Comparison of ENCODE assay signal across 19 cellular contexts in genomic region chr10:124521429-124521871, GRCh38. TPM values are rescaled to one million over a fixed set of nuclear protein-coding genes. Genes with fewer than 3 reads are reported as not detected.
A peak's percentile ranks its signal among the peaks of the same experiment; 100 is the strongest.
DNase-seq lines count a peak whose midpoint lies in the region; ATAC-seq and TF ChIP-seq lines count a peak whose summit lies in the region.
"Had no signal": no experiment of that assay in that cellular context is flagged by ENCODE, and none has a peak within 500 bp of the region (broad histone marks: within the 10 kb centered on the region; RNA-seq: fewer than 3 reads in every experiment).

No MANE protein-coding gene starts in this region.

- H3K36me3 Mint-ChIP-seq in endodermal cell (ENCODE audit: low read depth) = peaks cover 9% of the 10 kb centered on the region
- H3K36me3 Mint-ChIP-seq: activated naive CD8-positive, alpha-beta T cell treated with anti-CD3 and anti-CD28 coated beads, Interleukin-2, amount 10 ng/mL, durations not matched to agents 7 days and 5 days; stimulated activated effector memory CD8-positive, alpha-beta T cell treated with anti-CD3 and anti-CD28 coated beads, Interleukin-12 subunit alpha, Interleukin-12 subunit beta, amount 100 ng/mL, for 72 hours had no signal

- H3K4me2 ChIP-seq in mesenchymal stem cell (ENCODE audit: low read length, poor library complexity, severe bottlenecking) = no peak overlapping the region
- H3K4me2 ChIP-seq: KMS-11 had no signal

- no peak overlapping the region for H2AK5ac ChIP-seq in mesenchymal stem cell (ENCODE audit: low read length, severe bottlenecking)

- no peaks in the 10 kb centered on the region for H3K4me1 Mint-ChIP-seq in endodermal cell
- H3K4me1 Mint-ChIP-seq: activated naive CD8-positive, alpha-beta T cell treated with anti-CD3 and anti-CD28 coated beads, Interleukin-2, amount 10 ng/mL, durations not matched to agents 7 days and 5 days; stimulated activated effector memory CD8-positive, alpha-beta T cell treated with anti-CD3 and anti-CD28 coated beads, Interleukin-12 subunit alpha, Interleukin-12 subunit beta, amount 100 ng/mL, for 72 hours had no signal

- H3K4me3 ChIP-seq in HEK293 (ENCODE audit: low read depth, low read length) (no peak overlapping the region), endodermal cell (ENCODE audit: low read length) (no peak overlapping the region), mesenchymal stem cell (ENCODE audit: insufficient read depth in 1 of 2, low read depth in 1 of 2, low read length in 2 of 2) (no peak overlapping the region), rectal smooth muscle tissue (ENCODE audit: low read length) (no peak overlapping the region)
- H3K4me3 ChIP-seq: thyroid gland had no signal

- no peaks in the 10 kb centered on the region for H3K79me1 ChIP-seq in mesenchymal stem cell (replicated peaks; ENCODE audit: low read length, poor library complexity, severe bottlenecking)

- no peak overlapping the region for H3K27ac Mint-ChIP-seq in endodermal cell
- H3K27ac Mint-ChIP-seq: activated naive CD8-positive, alpha-beta T cell treated with anti-CD3 and anti-CD28 coated beads, Interleukin-2, amount 10 ng/mL, durations not matched to agents 7 days and 5 days; stimulated activated effector memory CD8-positive, alpha-beta T cell treated with anti-CD3 and anti-CD28 coated beads, Interleukin-12 subunit alpha, Interleukin-12 subunit beta, amount 100 ng/mL, for 72 hours had no signal

- H3K27me3 ChIP-seq in endodermal cell (ENCODE audit: control insufficient read depth, insufficient read depth, low read length, poor library complexity, severe bottlenecking) (no peaks in the 10 kb centered on the region), mesenchymal stem cell (ENCODE audit: control insufficient read depth in 1 of 2, insufficient read depth in 1 of 2, low read length in 2 of 2) (no peaks in the 10 kb centered on the region), rectal smooth muscle tissue (ENCODE audit: control insufficient read depth, insufficient read depth, low read length) (no peaks in the 10 kb centered on the region)
- H3K27me3 ChIP-seq: thyroid gland had no signal

- peak overlapping the region; percentile 16 to 31 for H2BK12ac ChIP-seq in mesenchymal stem cell (ENCODE audit: low read length in 2 of 2)

- H3K4me3 Mint-ChIP-seq in endodermal cell = no peak overlapping the region
- H3K4me3 Mint-ChIP-seq: activated naive CD8-positive, alpha-beta T cell treated with anti-CD3 and anti-CD28 coated beads, Interleukin-2, amount 10 ng/mL, durations not matched to agents 7 days and 5 days; stimulated activated effector memory CD8-positive, alpha-beta T cell treated with anti-CD3 and anti-CD28 coated beads, Interleukin-12 subunit alpha, Interleukin-12 subunit beta, amount 100 ng/mL, for 72 hours had no signal

- H2BK15ac ChIP-seq in mesenchymal stem cell (ENCODE audit: low read depth, poor library complexity, severe bottlenecking) = no peak overlapping the region

- POLR2A ChIA-PET in HEK293 (lab: Yijun Ruan, JAX) = no interaction called here

- DNase-seq in endodermal cell (peak; percentile 31), mesenchymal stem cell (no peak), EL (no peak), AG20443 (ENCODE audit: low spot score) (no peak)
- no peak for DNase-seq in activated naive CD4-positive, alpha-beta T cell (lab: John Stamatoyannopoulos, UW)
- DNase-seq: activated CD4-positive, alpha-beta T cell treated with anti-CD3 and anti-CD28 coated beads for 4 hours; activated naive CD8-positive, alpha-beta T cell treated with anti-CD3 and anti-CD28 coated beads, Interleukin-2, amount 10 ng/mL, durations not matched to agents 7 days and 5 days; GOT3; NCI-H1930; NCI-H345; NCI-H82; thyroid gland had no signal

- H3K23ac ChIP-seq in mesenchymal stem cell (ENCODE audit: low read length in 2 of 2) = peak overlapping the region in 1 of 2 experiments; percentile 18

- H3K9me3 ChIP-seq in HEK293 (ENCODE audit: control insufficient read depth, insufficient read depth, low read depth, low read length) (no peaks in the 10 kb centered on the region), endodermal cell (ENCODE audit: control insufficient read depth, low read length) (no peaks in the 10 kb centered on the region), mesenchymal stem cell (ENCODE audit: control insufficient read depth, low read length) (no peaks in the 10 kb centered on the region)
- H3K9me3 ChIP-seq: thyroid gland had no signal

- peak overlapping the region; percentile 34 for H4K91ac ChIP-seq in mesenchymal stem cell (ENCODE audit: low read length)

- no peak overlapping the region for H2BK5ac ChIP-seq in mesenchymal stem cell (ENCODE audit: low read depth, low read length, poor library complexity, severe bottlenecking)

- TF ChIP-seq CTCF in HEK293 (tag by site-specific recombination; IDR thresholded peaks at IDR 0.05) (no peak), endodermal cell (conservative IDR thresholded peaks at IDR 0.05) (no peak)

- H3K9ac ChIP-seq in endodermal cell (ENCODE audit: extremely low read depth, low read length, poor library complexity, severe bottlenecking) (no peak overlapping the region), mesenchymal stem cell (ENCODE audit: low read length) (no peak overlapping the region), rectal smooth muscle tissue (ENCODE audit: low read length) (no peak overlapping the region)
- H3K9ac ChIP-seq: KMS-11 had no signal

- no peak overlapping the region for H2AFZ ChIP-seq in mesenchymal stem cell (ENCODE audit: low read depth, low read length)

- H3K36me3 ChIP-seq in HEK293 (ENCODE audit: control insufficient read depth in 2 of 2, insufficient read depth in 1 of 2, low read length in 2 of 2) (no peaks in the 10 kb centered on the region), endodermal cell (ENCODE audit: control insufficient read depth, insufficient read depth, low read length) (no peaks in the 10 kb centered on the region), mesenchymal stem cell (ENCODE audit: control insufficient read depth in 1 of 2, insufficient read depth in 2 of 2, low read depth in 1 of 2, low read length in 2 of 2) (peaks cover 0 to 4% of the 10 kb centered on the region in 2 experiments), rectal smooth muscle tissue (ENCODE audit: control insufficient read depth, insufficient read depth, low read length) (no peaks in the 10 kb centered on the region)
- H3K36me3 ChIP-seq: thyroid gland had no signal

- H3K27ac ChIP-seq in HEK293 (ENCODE audit: extremely low read depth, low read depth, low read length) (no peak overlapping the region), endodermal cell (ENCODE audit: low read depth, low read length) (no peak overlapping the region), mesenchymal stem cell (ENCODE audit: low read length, poor library complexity, severe bottlenecking) (no peak overlapping the region), rectal smooth muscle tissue (ENCODE audit: low read depth, low read length) (peak overlapping the region; percentile 94)
- H3K27ac ChIP-seq: KMS-11, thyroid gland had no signal

- no peaks in the 10 kb centered on the region for H3K27me3 Mint-ChIP-seq in endodermal cell (ENCODE audit: insufficient read depth)
- H3K27me3 Mint-ChIP-seq: activated naive CD8-positive, alpha-beta T cell treated with anti-CD3 and anti-CD28 coated beads, Interleukin-2, amount 10 ng/mL, durations not matched to agents 7 days and 5 days had no signal

- no peak overlapping the region for H2BK120ac ChIP-seq in mesenchymal stem cell (ENCODE audit: low read depth, low read length)

- H3K4ac ChIP-seq in mesenchymal stem cell (ENCODE audit: low read depth in 1 of 2, low read length in 2 of 2) = no peak overlapping the region

- 94 to 98% methylated on average over 7 to 13 of the region's 13 CpGs for WGBS in endodermal cell (ENCODE audit: insufficient coverage in 1 of 2, insufficient read length in 1 of 2), 2 experiments
- WGBS in mesenchymal stem cell = 96% methylated on average over 11 of the region's 13 CpGs

- no peak for ATAC-seq in GM18511 (IDR thresholded peaks at IDR 0.05; ENCODE audit: unreplicated experiment)
- ATAC-seq: right cardiac atrium; Right ventricle myocardium inferior; stimulated activated effector memory CD8-positive, alpha-beta T cell treated with anti-CD3 and anti-CD28 coated beads, Interleukin-12 subunit alpha, Interleukin-12 subunit beta, amount 100 ng/mL, for 72 hours had no signal

- peak overlapping the region in 1 of 2 experiments; percentile 18 for H3K14ac ChIP-seq in mesenchymal stem cell (ENCODE audit: low read length in 2 of 2)

- no peak overlapping the region for H3K18ac ChIP-seq in mesenchymal stem cell (ENCODE audit: low read depth in 1 of 2, low read length in 2 of 2)

- H3K9me3 Mint-ChIP-seq in endodermal cell = no peaks in the 10 kb centered on the region
- H3K9me3 Mint-ChIP-seq: activated naive CD8-positive, alpha-beta T cell treated with anti-CD3 and anti-CD28 coated beads, Interleukin-2, amount 10 ng/mL, durations not matched to agents 7 days and 5 days; stimulated activated effector memory CD8-positive, alpha-beta T cell treated with anti-CD3 and anti-CD28 coated beads, Interleukin-12 subunit alpha, Interleukin-12 subunit beta, amount 100 ng/mL, for 72 hours had no signal

- H3K4me1 ChIP-seq in HEK293 (ENCODE audit: control insufficient read depth, insufficient read depth, low read length) = no peaks in the 10 kb centered on the region
- no peaks in the 10 kb centered on the region for H3K4me1 ChIP-seq in endodermal cell (ENCODE audit: control insufficient read depth, insufficient read depth, low read length)
- H3K4me1 ChIP-seq in mesenchymal stem cell (ENCODE audit: control insufficient read depth, insufficient read depth, low read depth, low read length) = peaks cover 9% of the 10 kb centered on the region
- peaks cover 35% of the 10 kb centered on the region for H3K4me1 ChIP-seq in rectal smooth muscle tissue (ENCODE audit: control insufficient read depth, insufficient read depth, low read length)

- peak overlapping the region; percentile 57 for H4K8ac ChIP-seq in mesenchymal stem cell (ENCODE audit: low read length)

- CTCF ChIA-PET in HEK293 (lab: Yijun Ruan, JAX) = interaction anchor here (1.0 kb wide), 1 partner anchor 15 kb away, joined by 3 read pairs; no protein-coding TSS in a partner anchor

TF ChIP-seq in HEK293, 187 proteins besides CTCF, POLR2A, EP300 and RAD21:
- TF ChIP-seq ZNF510 (tag by site-specific recombination; IDR thresholded peaks at IDR 0.05; ENCODE audit: insufficient replicate concordance) = no peak
- TF ChIP-seq ZIC2 (tag by site-specific recombination; IDR thresholded peaks at IDR 0.05) = 0 out of 2 replicates have a peak, but pooled peaks have one; percentile 16

RNA-seq across cellular contexts. Expression of gene LHPP, which starts 59.8 kb away (rescaled TPM):
- 10 to 100 TPM; 23.3 to 24.8 TPM for total RNA-seq in endodermal cell
- polyA plus RNA-seq in endodermal cell (2013, experiment 1 of 2) = 13.3 TPM
- 10.6 TPM for polyA plus RNA-seq in endodermal cell (2013, experiment 2 of 2)
- polyA plus RNA-seq in mesenchymal stem cell (2013, experiment 1 of 2) = 11.3 TPM
- 11.0 TPM for polyA plus RNA-seq in mesenchymal stem cell (2013, experiment 2 of 2)
